ENCODE assay signal across 11 cellular contexts in the genomic region with DNA sequence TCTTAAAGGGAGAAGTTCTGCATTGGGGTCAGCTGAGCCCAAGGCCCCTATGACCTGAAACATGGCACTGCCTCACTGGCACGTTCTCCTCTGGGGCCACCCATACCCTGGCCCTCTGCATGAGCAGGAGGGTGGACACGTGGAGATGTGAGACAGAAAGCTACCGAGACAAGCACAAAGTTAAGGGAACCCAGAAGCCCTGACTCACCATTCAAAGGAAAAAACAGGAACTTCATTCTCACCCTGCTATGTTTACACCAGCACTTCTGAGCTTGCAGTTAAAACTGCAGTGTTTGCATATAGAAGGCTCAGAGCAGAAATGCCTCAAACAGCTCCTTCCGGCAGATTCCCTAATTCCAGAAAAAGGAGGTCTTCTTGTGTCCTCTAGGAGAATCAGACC. TPM values are rescaled to one million over a fixed set of nuclear protein-coding genes. Genes with fewer than 3 reads are reported as not detected.
DNase-seq lines count a peak whose midpoint lies in the region; ATAC-seq and TF ChIP-seq lines count a peak whose summit lies in the region.
"Had no signal": no experiment of that assay in that cellular context is flagged by ENCODE, and none has a peak within 500 bp of the region (broad histone marks: within the 10 kb centered on the region; RNA-seq: fewer than 3 reads in every experiment).

No MANE protein-coding gene starts in this region.

- no peaks in the 10 kb centered on the region for H3K9me3 ChIP-seq in Caco-2
- H3K9me3 ChIP-seq in neural progenitor cell (ENCODE audit: low read depth): no peaks in the 10 kb centered on the region

- intact Hi-C loops in Caco-2 (cut with micrococcal nuclease; ENCODE audit: unreplicated experiment): no loop called here

- H3K36me3 Mint-ChIP-seq in Caco-2 (ENCODE audit: insufficient read depth, unreplicated experiment) (peaks cover 24% of the 10 kb centered on the region), neural progenitor cell (peaks cover 25% of the 10 kb centered on the region), HFFc6 (ENCODE audit: low read depth) (0 out of 2 replicates have a peak, but pooled peaks cover 4% of the 10 kb centered on the region)

- H3K4me1 ChIP-seq in Caco-2: no peaks in the 10 kb centered on the region
- no peaks in the 10 kb centered on the region for H3K4me1 ChIP-seq in neural progenitor cell

- no peaks in the 10 kb centered on the region for H3F3A ChIP-seq in neural progenitor cell (ENCODE audit: low read depth)

- H3K4me1 Mint-ChIP-seq in Caco-2 (ENCODE audit: low read depth, unreplicated experiment): no peaks in the 10 kb centered on the region
- H3K4me1 Mint-ChIP-seq in neural progenitor cell: no peaks in the 10 kb centered on the region
- H3K4me1 Mint-ChIP-seq in HFFc6 (ENCODE audit: low read depth): no peaks in the 10 kb centered on the region

- H3K4me3 Mint-ChIP-seq in Caco-2 (ENCODE audit: unreplicated experiment) (no peak overlapping the region), neural progenitor cell (no peak overlapping the region), HFFc6 (no peak overlapping the region)

- no TSS peak for BruUV-seq in Caco-2 (replicated peaks; lab: Mats Ljungman, UMichigan)

- TF ChIP-seq CTCF in Caco-2 (IDR thresholded peaks at IDR 0.05; ENCODE audit: insufficient read depth in 1 of 2, low read depth in 1 of 2, low read length in 1 of 2, severe bottlenecking in 1 of 2, unreplicated experiment in 1 of 2): no peak
- TF ChIP-seq CTCF in neural progenitor cell (IDR thresholded peaks at IDR 0.05): no peak
- no peak for TF ChIP-seq CTCF in HFFc6 (IDR thresholded peaks at IDR 0.05)

- no peak for DNase-seq in Caco-2
- DNase-seq in OCI-M1 (lab: John Stamatoyannopoulos, UW): peak; percentile 73
- peak; percentile 72 for DNase-seq in dermis blood vessel endothelial cell
- DNase-seq in neural progenitor cell (ENCODE audit: low spot score): no peak
- DNase-seq in NCI-H446 (lab: John Stamatoyannopoulos, UW): no peak
- no peak for DNase-seq in HFFc6
- DNase-seq in NCI-H1048 (lab: John Stamatoyannopoulos, UW): no peak
- DNase-seq: activated CD4-positive, alpha-beta T cell treated with anti-CD3 and anti-CD28 coated beads, Interleukin-2, amount 50 U/mL, for 48 hours had no signal

- H3K79me2 ChIP-seq in neural progenitor cell (ENCODE audit: low read depth): no peaks in the 10 kb centered on the region

- H3K4me3 ChIP-seq in Caco-2 (ENCODE audit: low read depth, low read length) (no peak overlapping the region), neural progenitor cell (no peak overlapping the region)
- H3K4me3 ChIP-seq: skin epidermis had no signal

- CTCF ChIA-PET in Caco-2 (lab: Charles Lee): interaction anchor here (0.6 to 0.9 kb wide), 2 partner anchors 77 to 572 kb away, joined by 4 to 6 read pairs; no protein-coding TSS in a partner anchor

- H3K27me3 Mint-ChIP-seq in Caco-2 (ENCODE audit: insufficient read depth, unreplicated experiment) (no peaks in the 10 kb centered on the region), neural progenitor cell (ENCODE audit: insufficient read depth, low read depth) (peaks cover 2% of the 10 kb centered on the region), HFFc6 (ENCODE audit: insufficient read depth) (no peaks in the 10 kb centered on the region)

- no peaks in the 10 kb centered on the region for H3K9me3 Mint-ChIP-seq in Caco-2 (ENCODE audit: unreplicated experiment)
- H3K9me3 Mint-ChIP-seq in neural progenitor cell: no peaks in the 10 kb centered on the region
- no peaks in the 10 kb centered on the region for H3K9me3 Mint-ChIP-seq in HFFc6

- no peak overlapping the region for H3K4me2 ChIP-seq in neural progenitor cell

- H3K27me3 ChIP-seq in Caco-2 (replicated peaks; ENCODE audit: control insufficient read depth, insufficient read depth, low read length): no peaks in the 10 kb centered on the region
- H3K27me3 ChIP-seq in neural progenitor cell: no peaks in the 10 kb centered on the region

- no peak for ATAC-seq in HG02840 (IDR thresholded peaks at IDR 0.05; ENCODE audit: low FRiP score, unreplicated experiment)

- H4K20me1 ChIP-seq in neural progenitor cell (ENCODE audit: low read depth): no peaks in the 10 kb centered on the region

- H3K9ac ChIP-seq in neural progenitor cell: no peak overlapping the region

- POLR2A ChIA-PET in Caco-2 (lab: Charles Lee): no interaction called here

- H3K36me3 ChIP-seq in Caco-2 (ENCODE audit: control insufficient read depth, insufficient read depth, low read length): no peaks in the 10 kb centered on the region
- H3K36me3 ChIP-seq in neural progenitor cell: no peaks in the 10 kb centered on the region

- H3K27ac Mint-ChIP-seq in Caco-2 (ENCODE audit: unreplicated experiment) (peak overlapping the region; percentile 45), neural progenitor cell (peak overlapping the region; percentile 10), HFFc6 (no peak overlapping the region)

- H2AFZ ChIP-seq in neural progenitor cell (replicated peaks): no peak overlapping the region

- no peak overlapping the region for H3K27ac ChIP-seq in neural progenitor cell

RNA-seq across cellular contexts. Expression of gene DENND11, which starts 41.7 kb away (rescaled TPM):
- total RNA-seq in Caco-2 (2022) (33.0 and 37.0 TPM in 2 replicates), dermis blood vessel endothelial cell (65.4 and 76.9 TPM in 2 replicates), neural progenitor cell (ENCODE audit: low replicate concordance) (19.7 and 23.5 TPM in 2 replicates)
- 1 to 10 TPM; 3.4 to 3.8 (median 3.6) TPM for total RNA-seq in HFFc6 (2021; fragmentation: NEBNext Ultra II Directional; extraction: Animal tissue kit (Norgen Biotek cat#: 25700))

RNA-seq across cellular contexts. Expression of gene WEE2, which starts 47.9 kb away (rescaled TPM):
- 1.0 and 2.5 TPM in 2 replicates for total RNA-seq in Caco-2 (2022)
- not detected in 2 replicates for total RNA-seq in dermis blood vessel endothelial cell
- 0.12 TPM in 1 of 2 replicates, not detected in the other for total RNA-seq in neural progenitor cell (ENCODE audit: low replicate concordance)
- total RNA-seq in HFFc6 (2021; fragmentation: NEBNext Ultra II Directional; extraction: Animal tissue kit (Norgen Biotek cat#: 25700)): not detected
- total RNA-seq: liver had no signal

Comparison
In these comparisons a context has a peak if more than half of its experiments do, and no peak if none do; other contexts are left out.
1. DNase-seq: peak in OCI-M1 (single experiment) and dermis blood vessel endothelial cell (single experiment); none in Caco-2 (0 of 2), neural progenitor cell (single experiment), NCI-H446 (0 of 2), HFFc6 (single experiment) and NCI-H1048 (single experiment).